9 cellular contexts compared by ENCODE assay signal in the genomic region with DNA sequence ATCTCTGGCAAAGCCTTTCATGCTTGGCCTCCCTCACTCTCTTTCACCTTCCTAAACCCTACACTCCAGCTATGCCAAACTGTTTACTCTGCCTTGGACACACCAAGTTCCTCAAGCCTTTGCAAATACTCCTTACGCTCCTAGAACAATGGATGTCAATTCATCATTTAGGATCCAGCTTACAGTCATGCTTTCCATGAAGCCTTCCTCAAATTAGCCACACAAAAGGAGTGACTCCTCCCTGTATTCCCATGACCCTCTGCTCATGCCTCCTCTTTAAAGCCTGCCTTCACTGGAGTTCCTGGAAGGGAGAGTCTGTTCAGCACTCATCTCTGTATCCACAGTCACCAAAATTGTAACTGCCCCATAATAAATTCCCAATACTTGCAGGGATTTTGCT. TPM values are rescaled to one million over a fixed set of nuclear protein-coding genes. Genes with fewer than 3 reads are reported as not detected.
DNase-seq lines count a peak whose midpoint lies in the region; ATAC-seq, FAIRE-seq and TF ChIP-seq lines count a peak whose summit lies in the region.
"Had no signal": no experiment of that assay in that cellular context is flagged by ENCODE, and none has a peak within 500 bp of the region (broad histone marks: within the 10 kb centered on the region; RNA-seq: fewer than 3 reads in every experiment).

No MANE protein-coding gene starts in this region.

- H3K27ac Mint-ChIP-seq in neural crest cell (ENCODE audit: unreplicated experiment) = peak overlapping the region; percentile 85

- peaks cover 12% of the 10 kb centered on the region for H3K27me3 Mint-ChIP-seq in neural crest cell (ENCODE audit: low read depth)

- no peak for ATAC-seq in HG02798 (IDR thresholded peaks at IDR 0.05; ENCODE audit: poor library complexity, unreplicated experiment)
- no peak for ATAC-seq in HG03520 (IDR thresholded peaks at IDR 0.05; ENCODE audit: unreplicated experiment)

- H3K27me3 ChIP-seq in bronchial epithelial cell (ENCODE audit: control insufficient read depth, insufficient read depth, low read length) = no peaks in the 10 kb centered on the region

- H3K9me3 Mint-ChIP-seq in neural crest cell = no peaks in the 10 kb centered on the region

- no peak overlapping the region for H3K4me3 ChIP-seq in bronchial epithelial cell (ENCODE audit: low read depth, low read length)

- peak; percentile 22 for DNase-seq in DMS53 (lab: John Stamatoyannopoulos, UW)
- DNase-seq in DMS53 treated with DMSO at 0.1 percent for 48 hours (lab: John Stamatoyannopoulos, UW; ENCODE audit: unreplicated experiment) = no peak
- peak; percentile 2 for DNase-seq in NCI-H2029 treated with DMSO at 0.1 percent for 48 hours (lab: John Stamatoyannopoulos, UW)
- peak; percentile 41 for DNase-seq in bronchial epithelial cell (ENCODE audit: low read depth)
- no peak for DNase-seq in neural crest cell (ENCODE audit: low read depth, low spot score)
- DNase-seq in epidermal melanocyte (ENCODE audit: insufficient read length, low spot score) = no peak

- peaks cover 46% of the 10 kb centered on the region for H3K4me1 Mint-ChIP-seq in neural crest cell

- H3K4me3 Mint-ChIP-seq in neural crest cell = peak overlapping the region; percentile 89

- FAIRE-seq in bronchial epithelial cell (lab: Jason Lieb, UNC) = no peak

- no peak for TF ChIP-seq CTCF in bronchial epithelial cell (IDR thresholded peaks at IDR 0.05; ENCODE audit: insufficient read depth, low read length, severe bottlenecking)
- TF ChIP-seq CTCF in neural crest cell (conservative IDR thresholded peaks at IDR 0.05) = no peak

- no peaks in the 10 kb centered on the region for H3K36me3 Mint-ChIP-seq in neural crest cell (ENCODE audit: low read depth)

- H3K36me3 ChIP-seq in bronchial epithelial cell (ENCODE audit: control insufficient read depth, insufficient read depth, low read length) = no peaks in the 10 kb centered on the region

RNA-seq across cellular contexts. Expression of a gene that starts 0.7 kb away (rescaled TPM):
- total RNA-seq in bronchial epithelial cell (1.6 and 2.3 TPM in 2 replicates), neural crest cell (10.6 and 10.7 TPM in 2 replicates)

RNA-seq across cellular contexts. Expression of a gene that starts 15.9 kb away (rescaled TPM):
- 10.3 and 35.1 TPM in 2 replicates for total RNA-seq in bronchial epithelial cell
- 0.36 and 0.47 TPM in 2 replicates for total RNA-seq in neural crest cell
- total RNA-seq: NCI-H460 had no signal

Comparison
In these comparisons a context has a peak if more than half of its experiments do, and no peak if none do; other contexts are left out.
1. DNase-seq: peak in DMS53 (single experiment), NCI-H2029 treated with DMSO at 0.1 percent for 48 hours (single experiment) and bronchial epithelial cell (single experiment); none in DMS53 treated with DMSO at 0.1 percent for 48 hours (single experiment), neural crest cell (single experiment) and epidermal melanocyte (single experiment).